ENCODE assay signal across 1 cellular context in the genomic region with DNA sequence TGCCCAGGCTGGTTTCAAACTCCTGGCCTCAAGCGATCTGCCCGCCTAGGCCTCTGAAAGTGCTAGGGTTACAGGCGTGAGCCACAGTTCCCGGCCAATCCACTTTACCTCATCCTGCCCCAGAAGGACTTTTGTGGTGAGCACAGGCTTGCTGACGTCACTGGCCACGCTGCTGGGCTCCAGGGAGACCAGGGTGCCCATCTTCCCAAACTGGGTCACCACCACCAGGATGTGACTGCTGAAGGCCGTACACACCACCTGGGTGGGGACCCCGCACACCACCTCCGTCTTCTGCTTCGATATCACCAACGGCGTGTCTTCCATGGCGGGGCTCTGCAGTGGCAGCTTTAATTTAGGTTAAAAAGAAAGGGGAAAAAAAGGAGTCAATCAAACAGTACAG.
A peak's percentile ranks its signal among the peaks of the same experiment; 100 is the strongest.
TF ChIP-seq lines count a peak whose summit lies in the region.

No MANE protein-coding gene starts in this region.

TF ChIP-seq in HepG2, 621 proteins besides CTCF, POLR2A, EP300 and RAD21 (continued from another document):
- no peak for TF ChIP-seq TCF7 (IDR thresholded peaks at IDR 0.05; ENCODE audit: low read depth)
- TF ChIP-seq, protein P1, sequence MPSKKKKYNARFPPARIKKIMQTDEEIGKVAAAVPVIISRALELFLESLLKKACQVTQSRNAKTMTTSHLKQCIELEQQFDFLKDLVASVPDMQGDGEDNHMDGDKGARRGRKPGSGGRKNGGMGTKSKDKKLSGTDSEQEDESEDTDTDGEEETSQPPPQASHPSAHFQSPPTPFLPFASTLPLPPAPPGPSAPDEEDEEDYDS (CRISPR knock-in tag; IDR thresholded peaks at IDR 0.05): no peak
- TF ChIP-seq SP4 (CRISPR knock-in tag; IDR thresholded peaks at IDR 0.05): no peak
- TF ChIP-seq ZBTB7B (CRISPR knock-in tag; IDR thresholded peaks at IDR 0.05): no peak
- TF ChIP-seq ZNF605 (CRISPR knock-in tag; IDR thresholded peaks at IDR 0.05): no peak
- TF ChIP-seq ZNF550 (CRISPR knock-in tag; IDR thresholded peaks at IDR 0.05; ENCODE audit: borderline replicate concordance): no peak
- no peak for TF ChIP-seq ZNF652 (CRISPR knock-in tag; IDR thresholded peaks at IDR 0.05; ENCODE audit: borderline replicate concordance, low read depth)
- no peak for TF ChIP-seq ZSCAN21 (CRISPR knock-in tag; IDR thresholded peaks at IDR 0.05; ENCODE audit: borderline replicate concordance)
- TF ChIP-seq KDM5A (IDR thresholded peaks at IDR 0.05; ENCODE audit: borderline replicate concordance, low read length): no peak
- TF ChIP-seq SRF (IDR thresholded peaks at IDR 0.05; ENCODE audit: low read depth, low read length): peak; percentile 36; the same call in 1 of the 2 replicates
- TF ChIP-seq, protein P2, sequence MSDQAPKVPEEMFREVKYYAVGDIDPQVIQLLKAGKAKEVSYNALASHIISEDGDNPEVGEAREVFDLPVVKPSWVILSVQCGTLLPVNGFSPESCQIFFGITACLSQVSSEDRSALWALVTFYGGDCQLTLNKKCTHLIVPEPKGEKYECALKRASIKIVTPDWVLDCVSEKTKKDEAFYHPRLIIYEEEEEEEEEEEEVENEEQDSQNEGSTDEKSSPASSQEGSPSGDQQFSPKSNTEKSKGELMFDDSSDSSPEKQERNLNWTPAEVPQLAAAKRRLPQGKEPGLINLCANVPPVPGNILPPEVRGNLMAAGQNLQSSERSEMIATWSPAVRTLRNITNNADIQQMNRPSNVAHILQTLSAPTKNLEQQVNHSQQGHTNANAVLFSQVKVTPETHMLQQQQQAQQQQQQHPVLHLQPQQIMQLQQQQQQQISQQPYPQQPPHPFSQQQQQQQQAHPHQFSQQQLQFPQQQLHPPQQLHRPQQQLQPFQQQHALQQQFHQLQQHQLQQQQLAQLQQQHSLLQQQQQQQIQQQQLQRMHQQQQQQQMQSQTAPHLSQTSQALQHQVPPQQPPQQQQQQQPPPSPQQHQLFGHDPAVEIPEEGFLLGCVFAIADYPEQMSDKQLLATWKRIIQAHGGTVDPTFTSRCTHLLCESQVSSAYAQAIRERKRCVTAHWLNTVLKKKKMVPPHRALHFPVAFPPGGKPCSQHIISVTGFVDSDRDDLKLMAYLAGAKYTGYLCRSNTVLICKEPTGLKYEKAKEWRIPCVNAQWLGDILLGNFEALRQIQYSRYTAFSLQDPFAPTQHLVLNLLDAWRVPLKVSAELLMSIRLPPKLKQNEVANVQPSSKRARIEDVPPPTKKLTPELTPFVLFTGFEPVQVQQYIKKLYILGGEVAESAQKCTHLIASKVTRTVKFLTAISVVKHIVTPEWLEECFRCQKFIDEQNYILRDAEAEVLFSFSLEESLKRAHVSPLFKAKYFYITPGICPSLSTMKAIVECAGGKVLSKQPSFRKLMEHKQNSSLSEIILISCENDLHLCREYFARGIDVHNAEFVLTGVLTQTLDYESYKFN (CRISPR knock-in tag; conservative IDR thresholded peaks at IDR 0.05): no peak
- TF ChIP-seq SMYD3 (CRISPR knock-in tag; IDR thresholded peaks at IDR 0.05): no peak
- TF ChIP-seq ATF7-NPFF (CRISPR knock-in tag; IDR thresholded peaks at IDR 0.05; ENCODE audit: low read depth): no peak
- TF ChIP-seq ZNF766 (CRISPR knock-in tag; IDR thresholded peaks at IDR 0.05; ENCODE audit: borderline replicate concordance): no peak
- TF ChIP-seq KAT8 (CRISPR knock-in tag; IDR thresholded peaks at IDR 0.05): no peak
- TF ChIP-seq, protein P3, sequence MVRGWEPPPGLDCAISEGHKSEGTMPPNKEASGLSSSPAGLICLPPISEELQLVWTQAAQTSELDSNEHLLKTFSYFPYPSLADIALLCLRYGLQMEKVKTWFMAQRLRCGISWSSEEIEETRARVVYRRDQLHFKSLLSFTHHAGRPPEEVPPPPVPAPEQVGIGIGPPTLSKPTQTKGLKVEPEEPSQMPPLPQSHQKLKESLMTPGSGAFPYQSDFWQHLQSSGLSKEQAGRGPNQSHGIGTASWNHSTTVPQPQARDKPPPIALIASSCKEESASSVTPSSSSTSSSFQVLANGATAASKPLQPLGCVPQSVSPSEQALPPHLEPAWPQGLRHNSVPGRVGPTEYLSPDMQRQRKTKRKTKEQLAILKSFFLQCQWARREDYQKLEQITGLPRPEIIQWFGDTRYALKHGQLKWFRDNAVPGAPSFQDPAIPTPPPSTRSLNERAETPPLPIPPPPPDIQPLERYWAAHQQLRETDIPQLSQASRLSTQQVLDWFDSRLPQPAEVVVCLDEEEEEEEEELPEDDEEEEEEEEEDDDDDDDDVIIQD (CRISPR knock-in tag; IDR thresholded peaks at IDR 0.05; ENCODE audit: low read depth): no peak
- TF ChIP-seq CEBPG (CRISPR knock-in tag; IDR thresholded peaks at IDR 0.05): no peak
- no peak for TF ChIP-seq KLF9 (CRISPR knock-in tag; IDR thresholded peaks at IDR 0.05; ENCODE audit: low read depth)
- no peak for TF ChIP-seq ZNF572 (CRISPR knock-in tag; IDR thresholded peaks at IDR 0.05)
- no peak for TF ChIP-seq NCOA1 (CRISPR knock-in tag; IDR thresholded peaks at IDR 0.05)
